In genomic region chr10:102113261-102113955, GRCh38 we compare ENCODE assay signal across 8 cellular contexts. TPM values are rescaled to one million over a fixed set of nuclear protein-coding genes. Genes with fewer than 3 reads are reported as not detected.
DNase-seq lines count a peak whose midpoint lies in the region; ATAC-seq and TF ChIP-seq lines count a peak whose summit lies in the region.

No MANE protein-coding gene starts in this region.

- H2BK120ac ChIP-seq in mesenchymal stem cell (ENCODE audit: low read depth, low read length) = no peak overlapping the region

- H2BK12ac ChIP-seq in mesenchymal stem cell (ENCODE audit: low read length in 2 of 2) = no peak overlapping the region

- no peak overlapping the region for H3K4ac ChIP-seq in mesenchymal stem cell (ENCODE audit: low read depth in 1 of 2, low read length in 2 of 2)

- in situ Hi-C loops in astrocyte of the spinal cord (cut with HindIII; ENCODE audit: low sequenced_read_pairs) = no loop called here

- peaks cover 4 to 61% (median 55%) of the 10 kb centered on the region in 12 donors for H3K4me1 ChIP-seq in heart left ventricle
- H3K4me1 ChIP-seq in mesenchymal stem cell (ENCODE audit: control insufficient read depth, insufficient read depth, low read depth, low read length) = peaks cover 33% of the 10 kb centered on the region
- peaks cover 55% of the 10 kb centered on the region for H3K4me1 ChIP-seq in upper lobe of right lung

- 45 to 48% (median 46%) methylated on average over 7 of the region's 7 CpGs for WGBS in heart left ventricle, 4 donors
- 52% methylated on average over 6 of the region's 7 CpGs for WGBS in mesenchymal stem cell

- peaks cover 26% of the 10 kb centered on the region for H3K79me1 ChIP-seq in mesenchymal stem cell (replicated peaks; ENCODE audit: low read length, poor library complexity, severe bottlenecking)

- peak overlapping the region in 1 of 2 experiments; percentile 75 for H3K23ac ChIP-seq in mesenchymal stem cell (ENCODE audit: low read length in 2 of 2)

- H3K18ac ChIP-seq in mesenchymal stem cell (ENCODE audit: low read depth in 1 of 2, low read length in 2 of 2) = peak overlapping the region in 1 of 2 experiments; percentile 90

- DNase-seq in heart left ventricle (no peak), left ventricle myocardium superior (no peak), astrocyte of the spinal cord (ENCODE audit: low read depth, low spot score) (no peak), mesenchymal stem cell (no peak), upper lobe of right lung (no peak), Kasumi-1 (lab: John Stamatoyannopoulos, UW) (no peak), omental fat pad (ENCODE audit: low spot score) (no peak)

- no peak for TF ChIP-seq POLR2A in heart left ventricle (IDR thresholded peaks at IDR 0.05)

- peak overlapping the region; percentile 92 for H3K9ac ChIP-seq in mesenchymal stem cell (ENCODE audit: low read length)

- no peak for TF ChIP-seq CTCF in heart left ventricle (IDR thresholded peaks at IDR 0.05)
- no peak for TF ChIP-seq CTCF in astrocyte of the spinal cord (IDR thresholded peaks at IDR 0.05; ENCODE audit: low read depth, low read length)
- no peak for TF ChIP-seq CTCF in upper lobe of right lung (IDR thresholded peaks at IDR 0.05)
- TF ChIP-seq CTCF in omental fat pad (IDR thresholded peaks at IDR 0.05) = no peak

- H2BK15ac ChIP-seq in mesenchymal stem cell (ENCODE audit: low read depth, poor library complexity, severe bottlenecking) = no peak overlapping the region

- no peaks in the 10 kb centered on the region for H3K9me3 ChIP-seq in heart left ventricle
- H3K9me3 ChIP-seq in mesenchymal stem cell (ENCODE audit: control insufficient read depth, low read length) = no peaks in the 10 kb centered on the region
- H3K9me3 ChIP-seq in upper lobe of right lung = no peaks in the 10 kb centered on the region

- H3K4me2 ChIP-seq in mesenchymal stem cell (ENCODE audit: low read length, poor library complexity, severe bottlenecking) = peak overlapping the region; percentile 82

- H2BK5ac ChIP-seq in mesenchymal stem cell (ENCODE audit: low read depth, low read length, poor library complexity, severe bottlenecking) = no peak overlapping the region

- no peak overlapping the region for H4K8ac ChIP-seq in mesenchymal stem cell (ENCODE audit: low read length)

- peak overlapping the region; percentile 4 for H4K91ac ChIP-seq in mesenchymal stem cell (ENCODE audit: low read length)

- H3K14ac ChIP-seq in mesenchymal stem cell (ENCODE audit: low read length in 2 of 2) = peak overlapping the region; percentile 9 to 97

- intact Hi-C loops in heart left ventricle (cut with DNase I) (loop anchor here in 1 of 10 donors (5.0 kb wide), 1 partner anchor 41 kb away; no protein-coding TSS in a partner anchor), left ventricle myocardium superior (cut with micrococcal nuclease) (no loop called here), upper lobe of right lung (cut with DNase I) (no loop called here)

- H3K27me3 ChIP-seq in heart left ventricle (no peaks in the 10 kb centered on the region), mesenchymal stem cell (ENCODE audit: control insufficient read depth in 1 of 2, insufficient read depth in 1 of 2, low read length in 2 of 2) (no peaks in the 10 kb centered on the region), upper lobe of right lung (no peaks in the 10 kb centered on the region)

- peak overlapping the region in 8 of 12 donors; percentile 80 to 99 (median 95) for H3K27ac ChIP-seq in heart left ventricle
- H3K27ac ChIP-seq in mesenchymal stem cell (ENCODE audit: low read length, poor library complexity, severe bottlenecking) = peak overlapping the region; percentile 30
- peak overlapping the region; percentile 84 for H3K27ac ChIP-seq in upper lobe of right lung

- H3K4me3 ChIP-seq in heart left ventricle (peak overlapping the region in 10 of 12 donors; percentile 54 to 90 (median 74)), astrocyte of the spinal cord (ENCODE audit: low read depth, low read length) (peak overlapping the region; percentile 77), mesenchymal stem cell (ENCODE audit: insufficient read depth in 1 of 2, low read depth in 1 of 2, low read length in 2 of 2) (peak overlapping the region; percentile 84 to 94), upper lobe of right lung (peak overlapping the region; percentile 70)

- ATAC-seq in heart left ventricle = no peak
- no peak for ATAC-seq in left ventricle myocardium superior
- ATAC-seq in upper lobe of right lung = no peak
- ATAC-seq in omental fat pad (ENCODE audit: low FRiP score) = no peak
- no peak for ATAC-seq in HG02840 (IDR thresholded peaks at IDR 0.05; ENCODE audit: low FRiP score, unreplicated experiment)

- H2AFZ ChIP-seq in mesenchymal stem cell (ENCODE audit: low read depth, low read length) = no peak overlapping the region

- H2AK5ac ChIP-seq in mesenchymal stem cell (ENCODE audit: low read length, severe bottlenecking) = peak overlapping the region; percentile 17

- H3K36me3 ChIP-seq in heart left ventricle = peaks cover 3 to 36% (median 35%) of the 10 kb centered on the region in 9 donors
- peaks cover 33 to 36% of the 10 kb centered on the region in 2 experiments for H3K36me3 ChIP-seq in mesenchymal stem cell (ENCODE audit: control insufficient read depth in 1 of 2, insufficient read depth in 2 of 2, low read depth in 1 of 2, low read length in 2 of 2)
- H3K36me3 ChIP-seq in upper lobe of right lung = peaks cover 33% of the 10 kb centered on the region

RNA-seq across cellular contexts. Expression of gene LDB1, which starts 6.8 kb away (rescaled TPM):
- total RNA-seq in heart left ventricle (10 to 100 TPM; 38.7 to 63.2 (median 53.5) TPM), left ventricle myocardium superior (70.7 TPM), upper lobe of right lung (60.1 TPM), omental fat pad (10 to 100 TPM; 20.1 to 33.2 (median 30.9) TPM)
- polyA plus RNA-seq in heart left ventricle = 10 to 100 TPM; 29.5 to 39.4 TPM
- polyA plus RNA-seq in mesenchymal stem cell (2013, experiment 1 of 2) = 84.4 TPM
- polyA plus RNA-seq in mesenchymal stem cell (2013, experiment 2 of 2) = 79.9 TPM

RNA-seq across cellular contexts. Expression of gene PPRC1, which starts 19.4 kb away (rescaled TPM):
- 10 to 100 TPM in 8 of 9 donors, 1 to 10 TPM in 1; 10.0 to 21.5 (median 14.9) TPM for total RNA-seq in heart left ventricle
- 10 to 100 TPM; 10.7 to 17.9 TPM for polyA plus RNA-seq in heart left ventricle
- 13.1 TPM for total RNA-seq in left ventricle myocardium superior
- polyA plus RNA-seq in mesenchymal stem cell (2013, experiment 1 of 2) = 25.0 TPM
- polyA plus RNA-seq in mesenchymal stem cell (2013, experiment 2 of 2) = 23.2 TPM
- total RNA-seq in upper lobe of right lung = 38.3 TPM
- 100 to 1,000 TPM in 1 of 4 donors, 10 to 100 TPM in 3; 15.4 to 105 (median 31.9) TPM for total RNA-seq in omental fat pad

RNA-seq across cellular contexts. Expression of gene NOLC1, which starts 38.8 kb away (rescaled TPM):
- 10 to 100 TPM; 24.0 to 67.5 (median 29.0) TPM for total RNA-seq in heart left ventricle
- 10 to 100 TPM; 10.1 to 37.5 TPM for polyA plus RNA-seq in heart left ventricle
- 31.2 TPM for total RNA-seq in left ventricle myocardium superior
- 45.7 TPM for polyA plus RNA-seq in mesenchymal stem cell (2013, experiment 1 of 2)
- polyA plus RNA-seq in mesenchymal stem cell (2013, experiment 2 of 2) = 46.3 TPM
- 37.9 TPM for total RNA-seq in upper lobe of right lung
- total RNA-seq in omental fat pad = 100 to 1,000 TPM in 2 of 4 donors, 10 to 100 TPM in 2; 35.3 to 229 (median 81.7) TPM

RNA-seq across cellular contexts. Expression of gene HPS6, which starts 48.3 kb away (rescaled TPM):
- total RNA-seq in heart left ventricle (10 to 100 TPM in 6 of 9 donors, 1 to 10 TPM in 3; 7.8 to 23.1 (median 12.4) TPM), left ventricle myocardium superior (9.4 TPM), upper lobe of right lung (22.6 TPM), omental fat pad (10 to 100 TPM; 14.1 to 31.5 (median 22.5) TPM)
- 10 to 100 TPM in 1 of 2 donors, 1 to 10 TPM in 1; 7.6 to 12.9 TPM for polyA plus RNA-seq in heart left ventricle
- polyA plus RNA-seq in mesenchymal stem cell (2013, experiment 1 of 2) = 7.8 TPM
- 8.2 TPM for polyA plus RNA-seq in mesenchymal stem cell (2013, experiment 2 of 2)

RNA-seq across cellular contexts. Expression of gene ARMH3, which starts 57.4 kb away (rescaled TPM):
- total RNA-seq in heart left ventricle (10 to 100 TPM; 28.5 to 84.2 (median 45.4) TPM), left ventricle myocardium superior (49.0 TPM), upper lobe of right lung (37.2 TPM), omental fat pad (10 to 100 TPM; 10.0 to 61.8 (median 12.7) TPM)
- 10 to 100 TPM; 33.4 to 43.9 TPM for polyA plus RNA-seq in heart left ventricle
- 10.2 TPM for polyA plus RNA-seq in mesenchymal stem cell (2013, experiment 1 of 2)
- 9.6 TPM for polyA plus RNA-seq in mesenchymal stem cell (2013, experiment 2 of 2)

Comparison
In these comparisons a context has a peak if more than half of its experiments do, and no peak if none do; other contexts are left out.
1. H3K27ac ChIP-seq: peak in every context shown above with its lines; median percentile 95 in heart left ventricle; 84 in upper lobe of right lung; 30 in mesenchymal stem cell.